In the genomic region with DNA sequence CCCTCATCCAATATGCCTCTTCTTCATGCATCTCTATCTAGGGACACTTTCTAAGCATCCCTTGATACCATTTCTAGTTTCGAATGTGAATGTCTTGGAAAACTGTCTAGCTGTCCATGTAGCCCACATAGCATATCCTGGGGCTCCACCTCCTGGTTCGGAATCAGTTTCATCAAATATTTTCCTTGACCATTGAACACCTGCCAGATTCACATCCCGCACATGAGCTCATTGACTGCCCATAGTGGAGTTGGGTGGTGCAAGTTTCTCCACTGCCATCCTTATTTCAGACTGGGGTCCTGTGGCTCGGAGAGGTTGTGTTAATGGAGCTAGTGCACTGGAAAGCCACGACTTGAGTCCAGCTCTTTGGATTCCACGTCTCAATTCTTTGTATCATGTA, we compare ENCODE assay signal across 13 cellular contexts. TPM values are rescaled to one million over a fixed set of nuclear protein-coding genes. Genes with fewer than 3 reads are reported as not detected.
DNase-seq lines count a peak whose midpoint lies in the region; ATAC-seq and TF ChIP-seq lines count a peak whose summit lies in the region.
"Had no signal": no experiment of that assay in that cellular context is flagged by ENCODE, and none has a peak within 500 bp of the region (broad histone marks: within the 10 kb centered on the region; RNA-seq: fewer than 3 reads in every experiment).

No MANE protein-coding gene starts in this region.

- H4K20me1 ChIP-seq in PC-3 (ENCODE audit: low read length): no peaks in the 10 kb centered on the region

- H3K9me3 ChIP-seq in PC-3 (ENCODE audit: low read length): no peaks in the 10 kb centered on the region

- no peaks in the 10 kb centered on the region for H3K36me3 ChIP-seq in PC-3 (ENCODE audit: low read depth, low read length)

- no peak overlapping the region for H3K4me2 ChIP-seq in PC-3 (ENCODE audit: low read length)

- H3F3A ChIP-seq in PC-3 (ENCODE audit: low read length, unreplicated experiment): no peaks in the 10 kb centered on the region

- H3K79me2 ChIP-seq in PC-3 (ENCODE audit: low read length): no peaks in the 10 kb centered on the region

- H3K27ac ChIP-seq in PC-3 (ENCODE audit: low read length): no peak overlapping the region

- BruUV-seq in PC-3 (replicated peaks; lab: Mats Ljungman, UMichigan): no TSS peak

- no peak overlapping the region for H2AFZ ChIP-seq in PC-3 (ENCODE audit: low read length)

- no peaks in the 10 kb centered on the region for H3K27me3 ChIP-seq in PC-3 (ENCODE audit: low read length)

- peak; percentile 19 for TF ChIP-seq CTCF in AG09309 (IDR thresholded peaks at IDR 0.05; ENCODE audit: control insufficient read depth, insufficient read depth, low read depth, low read length, missing control alignments)
- peak; percentile 48; the same call in 1 of the 2 replicates for TF ChIP-seq CTCF in PC-3 (conservative IDR thresholded peaks at IDR 0.05; ENCODE audit: low read depth, low read length)

- CTCF ChIA-PET in PC-3 (lab: Charles Lee): interaction anchor here (0.6 to 1.1 kb wide), 2 partner anchors 123 to 540 kb away, joined by 3 to 4 read pairs; no protein-coding TSS in a partner anchor

- intact Hi-C loops in PC-3 (cut with micrococcal nuclease): loop anchor here (1.0 to 5.0 kb wide), 2 partner anchors 35 to 511 kb away; no protein-coding TSS in a partner anchor

- no peak overlapping the region for H3K9ac ChIP-seq in PC-3 (ENCODE audit: low read length)

- DNase-seq in AG09309 (ENCODE audit: low read depth): no peak
- peak; percentile 36 for DNase-seq in HCEC 1CT
- peak; percentile 50 for DNase-seq in PC-3
- peak; percentile 25 for DNase-seq in fibroblast of peridontal ligament (ENCODE audit: extremely low read depth)
- no peak for DNase-seq in NK-92 treated with Interleukin-12 subunit alpha and Interleukin-12 subunit beta, amount 100 ng/mL, for 24 hours (lab: John Stamatoyannopoulos, UW)
- DNase-seq in NCI-H2029 (lab: John Stamatoyannopoulos, UW): no peak
- no peak for DNase-seq in NCI-H510A (lab: John Stamatoyannopoulos, UW)
- DNase-seq: activated naive CD8-positive, alpha-beta T cell treated with anti-CD3 and anti-CD28 coated beads, Interleukin-2, amount 10 ng/mL, durations not matched to agents 7 days and 5 days; CD4-positive, CD25-positive, alpha-beta regulatory T cell; Kasumi-1; NCI-H510A treated with DMSO at 0.1 percent for 48 hours had no signal

- H3K4me3 ChIP-seq in AG09309 (ENCODE audit: control insufficient read depth, low read depth, low read length) (no peak overlapping the region), PC-3 (ENCODE audit: low read length) (no peak overlapping the region)

- H3K9me2 ChIP-seq in PC-3 (replicated peaks; ENCODE audit: low read length): no peaks in the 10 kb centered on the region

- ATAC-seq in PC-3 (peak; percentile 21; the same call in 1 of the 2 replicates), esophagus mucosa (no peak)
- ATAC-seq: left lobe of liver had no signal

- no peaks in the 10 kb centered on the region for H3K4me1 ChIP-seq in PC-3 (ENCODE audit: insufficient read depth, low read length)

- POLR2A ChIA-PET in PC-3 (lab: Charles Lee; ENCODE audit: unreplicated experiment): no interaction called here

RNA-seq across cellular contexts. Expression of gene TMEM263, which starts 58.6 kb away (rescaled TPM):
- total RNA-seq in PC-3 (2014; rRNA removed): 42.7 and 59.7 TPM in 2 replicates
- 4.3 TPM for total RNA-seq in esophagus mucosa

Comparison
In these comparisons a context has a peak if more than half of its experiments do, and no peak if none do; other contexts are left out.
1. DNase-seq: peak in HCEC 1CT (single experiment), PC-3 (single experiment) and fibroblast of peridontal ligament (single experiment); none in AG09309 (single experiment), NK-92 treated with Interleukin-12 subunit alpha and Interleukin-12 subunit beta, amount 100 ng/mL, for 24 hours (single experiment), NCI-H2029 (single experiment) and NCI-H510A (single experiment).